In genomic region chr9:5574998-5575397, GRCh38 we compare ENCODE assay signal across 23 cellular contexts. TPM values are rescaled to one million over a fixed set of nuclear protein-coding genes. Genes with fewer than 3 reads are reported as not detected.
A peak's percentile ranks its signal among the peaks of the same experiment; 100 is the strongest.
DNase-seq lines count a peak whose midpoint lies in the region; ATAC-seq, FAIRE-seq and TF ChIP-seq lines count a peak whose summit lies in the region.
"Had no signal": no experiment of that assay in that cellular context is flagged by ENCODE, and none has a peak within 500 bp of the region (broad histone marks: within the 10 kb centered on the region; RNA-seq: fewer than 3 reads in every experiment).

No MANE protein-coding gene starts in this region.

- no peaks in the 10 kb centered on the region for H3K36me3 Mint-ChIP-seq in WTC11

- H2BK15ac ChIP-seq in mesendoderm (replicated peaks; ENCODE audit: low read depth): no peak overlapping the region

- no peak overlapping the region for H2BK120ac ChIP-seq in mesendoderm (ENCODE audit: low read depth, low read length)

- no peak overlapping the region for H3K27ac Mint-ChIP-seq in WTC11
- H3K27ac Mint-ChIP-seq: activated CD8-positive, alpha-beta T cell treated with anti-CD3 and anti-CD28 coated beads, Interleukin-2, amount 10 ng/mL, durations not matched to agents 7 days and 5 days; activated T-cell treated with anti-CD3 and anti-CD28 coated beads, Interleukin-2, amount 50 U/mL, for 24 hours; naive thymus-derived CD4-positive, alpha-beta T cell had no signal

- H3K4ac ChIP-seq in mesendoderm (ENCODE audit: low read depth, low read length): no peak overlapping the region

- H4K5ac ChIP-seq in mesendoderm (ENCODE audit: low read length): no peak overlapping the region

- H3K9ac ChIP-seq in mesendoderm (ENCODE audit: low read length): no peak overlapping the region

- no peak overlapping the region for H2BK5ac ChIP-seq in mesendoderm (ENCODE audit: low read length)

- TF ChIP-seq CTCF in right atrium auricular region (IDR thresholded peaks at IDR 0.05) (no peak), WTC11 (IDR thresholded peaks at IDR 0.05) (no peak)

- no peak overlapping the region for H3K4me3 Mint-ChIP-seq in WTC11
- H3K4me3 Mint-ChIP-seq: activated CD8-positive, alpha-beta T cell treated with anti-CD3 and anti-CD28 coated beads, Interleukin-2, amount 10 ng/mL, durations not matched to agents 7 days and 5 days; activated T-cell treated with anti-CD3 and anti-CD28 coated beads, Interleukin-2, amount 50 U/mL, for 24 hours; naive thymus-derived CD4-positive, alpha-beta T cell had no signal

- no peak overlapping the region for H2AK5ac ChIP-seq in mesendoderm (ENCODE audit: low read length)

- no peak overlapping the region for H3K23ac ChIP-seq in mesendoderm (ENCODE audit: low read length)

- ATAC-seq in Right ventricle myocardium inferior (peak; percentile 16), WTC11 (peak; percentile 52; the same call in 1 of the 2 replicates), HG03378 (IDR thresholded peaks at IDR 0.05; ENCODE audit: unreplicated experiment) (no peak), HG02798 (IDR thresholded peaks at IDR 0.05; ENCODE audit: poor library complexity, unreplicated experiment) (no peak)
- ATAC-seq: activated CD8-positive, alpha-beta T cell treated with anti-CD3 and anti-CD28 coated beads, Interleukin-2, amount 10 ng/mL, durations not matched to agents 7 days and 5 days; naive thymus-derived CD4-positive, alpha-beta T cell; sciatic nerve had no signal

- WGBS in mesendoderm (ENCODE audit: extremely low coverage, insufficient coverage, low lambda C conversion rate): no CpG with 5 or more reads among the region's 2 CpGs

- no peaks in the 10 kb centered on the region for H3K9me3 ChIP-seq in right atrium auricular region
- H3K9me3 ChIP-seq: ovary, thoracic aorta had no signal

- no peaks in the 10 kb centered on the region for H3K27me3 Mint-ChIP-seq in WTC11 (ENCODE audit: low read depth)
- H3K27me3 Mint-ChIP-seq: activated T-cell treated with anti-CD3 and anti-CD28 coated beads, Interleukin-2, amount 50 U/mL, for 24 hours; naive thymus-derived CD4-positive, alpha-beta T cell had no signal

- peaks cover 11% of the 10 kb centered on the region for H3K9me3 Mint-ChIP-seq in WTC11
- H3K9me3 Mint-ChIP-seq: activated T-cell treated with anti-CD3 and anti-CD28 coated beads, Interleukin-2, amount 50 U/mL, for 24 hours had no signal

- no peaks in the 10 kb centered on the region for H3K79me1 ChIP-seq in mesendoderm (ENCODE audit: low read length)

- H3K27ac ChIP-seq in right atrium auricular region (no peak overlapping the region), mesendoderm (ENCODE audit: low read depth, low read length) (no peak overlapping the region)
- H3K27ac ChIP-seq: C4-2B, heart left ventricle, ovary, thoracic aorta had no signal

- H3K4me1 Mint-ChIP-seq in WTC11: peaks cover 4% of the 10 kb centered on the region

- H3K79me2 ChIP-seq in mesendoderm (ENCODE audit: control insufficient read depth, insufficient read depth, low read length): no peaks in the 10 kb centered on the region

- DNase-seq in Right ventricle myocardium inferior (ENCODE audit: missing footprints) (no peak), right atrium auricular region (ENCODE audit: low spot score) (no peak), GM18507 (ENCODE audit: extremely low spot score, insufficient read length, low read depth) (no peak), WTC11 (ENCODE audit: low spot score) (no peak), mesendoderm (peak; percentile 31), NCI-H2227 treated with DMSO at 0.1 percent for 48 hours (lab: John Stamatoyannopoulos, UW) (no peak)
- DNase-seq: activated CD4-positive, CD25-positive, alpha-beta regulatory T cell; activated CD8-positive, alpha-beta T cell treated with anti-CD3 and anti-CD28 coated beads, Interleukin-2, amount 10 ng/mL, durations not matched to agents 7 days and 5 days; activated naive CD4-positive, alpha-beta T cell treated with Interleukin-2 at 50 U/mL for 16 hours; activated T-cell treated with anti-CD3 and anti-CD28 coated beads, Interleukin-2, amount 50 U/mL, for 24 hours; anterior cingulate cortex; DMS 273 treated with DMSO at 0.1 percent for 48 hours; effector CD8-positive, alpha-beta T cell; heart left ventricle; naive thymus-derived CD4-positive, alpha-beta T cell; ovary; SIG-M5 had no signal

- no peak overlapping the region for H3K4me3 ChIP-seq in right atrium auricular region
- no peak overlapping the region for H3K4me3 ChIP-seq in mesendoderm (ENCODE audit: low read length)
- H3K4me3 ChIP-seq: heart left ventricle, ovary, thoracic aorta had no signal

- FAIRE-seq in GM18507 (lab: Jason Lieb, UNC): peak; percentile 73
- FAIRE-seq: H54 had no signal

- no peak overlapping the region for H3K18ac ChIP-seq in mesendoderm (ENCODE audit: low read length)

- CTCF ChIA-PET in WTC11 (lab: Charles Lee): interaction anchor here (0.9 to 1.6 kb wide), 4 partner anchors 25 to 389 kb away, joined by 3 to 9 read pairs (median 3); partner anchors contain the start of genes CD274 and INSL6

- H3K36me3 ChIP-seq in right atrium auricular region (no peaks in the 10 kb centered on the region), mesendoderm (ENCODE audit: control insufficient read depth, insufficient read depth, low read length) (no peaks in the 10 kb centered on the region)
- H3K36me3 ChIP-seq: ovary, thoracic aorta had no signal

- H3K4me2 ChIP-seq in mesendoderm (ENCODE audit: low read length): no peak overlapping the region

- POLR2A ChIA-PET in WTC11 (lab: Charles Lee): no interaction called here

- H3K27me3 ChIP-seq in right atrium auricular region (no peaks in the 10 kb centered on the region), mesendoderm (ENCODE audit: insufficient read depth, low read length, poor library complexity) (no peaks in the 10 kb centered on the region)
- H3K27me3 ChIP-seq: heart left ventricle, ovary had no signal

- H3K4me1 ChIP-seq in right atrium auricular region: peaks cover 0 to 18% of the 10 kb centered on the region in 2 donors
- no peaks in the 10 kb centered on the region for H3K4me1 ChIP-seq in mesendoderm (ENCODE audit: control insufficient read depth, low read depth, low read length)

- intact Hi-C loops in Right ventricle myocardium inferior (cut with DNase I): no loop called here

- H3K56ac ChIP-seq in mesendoderm (ENCODE audit: low read length): no peak overlapping the region

- H4K8ac ChIP-seq in mesendoderm (ENCODE audit: low read depth, low read length): no peak overlapping the region

TF ChIP-seq in WTC11, 78 proteins besides CTCF, POLR2A, EP300 and RAD21 (continues in another document):
- no peak for TF ChIP-seq ZBTB21 (CRISPR knock-in tag; IDR thresholded peaks at IDR 0.05; ENCODE audit: borderline replicate concordance)
- TF ChIP-seq ELF4 (CRISPR knock-in tag; IDR thresholded peaks at IDR 0.05; ENCODE audit: low read depth): no peak
- no peak for TF ChIP-seq OVOL2 (CRISPR knock-in tag; IDR thresholded peaks at IDR 0.05; ENCODE audit: borderline replicate concordance)
- no peak for TF ChIP-seq ZMAT4 (CRISPR knock-in tag; IDR thresholded peaks at IDR 0.05)
- TF ChIP-seq ZNF671 (CRISPR knock-in tag; IDR thresholded peaks at IDR 0.05): no peak
- no peak for TF ChIP-seq ARID4B (CRISPR knock-in tag; IDR thresholded peaks at IDR 0.05; ENCODE audit: borderline replicate concordance)
- no peak for TF ChIP-seq ATF1 (CRISPR knock-in tag; IDR thresholded peaks at IDR 0.05)
- TF ChIP-seq FOXP1 (CRISPR knock-in tag; IDR thresholded peaks at IDR 0.05; ENCODE audit: borderline replicate concordance): no peak
- no peak for TF ChIP-seq ZNF138 (CRISPR knock-in tag; conservative IDR thresholded peaks at IDR 0.05)

RNA-seq across cellular contexts. Expression of gene RIC1, which starts 53.9 kb away (rescaled TPM):
- total RNA-seq in Right ventricle myocardium inferior: 6.9 TPM
- 10 to 100 TPM; 12.2 to 18.1 TPM for total RNA-seq in right atrium auricular region
- total RNA-seq in WTC11 (2021): 17.4 to 18.9 TPM (median 17.8 TPM) in 3 replicates
- polyA plus RNA-seq in mesendoderm (2013, experiment 1 of 2): 10.7 TPM
- polyA plus RNA-seq in mesendoderm (2013, experiment 2 of 2): 10.4 TPM

Comparison
In these comparisons a context has a peak if more than half of its experiments do, and no peak if none do; other contexts are left out.
1. ATAC-seq: peak in Right ventricle myocardium inferior (single experiment) and WTC11 (single experiment); none in HG03378 (single experiment) and HG02798 (single experiment).